In genomic region chrX:1909419-1910206, GRCh38 we compare ENCODE assay signal across 15 cellular contexts.
"Had no signal": no experiment of that assay in that cellular context is flagged by ENCODE, and none has a peak within 500 bp of the region (broad histone marks: within the 10 kb centered on the region; RNA-seq: fewer than 3 reads in every experiment).

No MANE protein-coding gene starts in this region.

- H3K4me3 ChIP-seq: coronary artery, gastrocnemius medialis, left ventricle myocardium inferior, suprapubic skin, upper lobe of left lung had no signal

- DNase-seq: activated CD4-positive, alpha-beta T cell treated with anti-CD3 and anti-CD28 coated beads, Interleukin-2, amount 10 ng/mL, durations not matched to agents 7 days and 5 days; activated CD8-positive, alpha-beta memory T cell treated with anti-CD3 and anti-CD28 coated beads for 24 hours; central memory CD4-positive, alpha-beta T cell; effector CD8-positive, alpha-beta T cell; gastrocnemius medialis; left ventricle myocardium inferior; stimulated activated CD4-positive, alpha-beta T cell treated with anti-CD3 and anti-CD28 coated beads, Interleukin-12 subunit alpha, Interleukin-12 subunit beta, amount 100 ng/mL, for 4 hours; stimulated activated naive CD4-positive, alpha-beta T cell treated with Interleukin-2 at 50 U/mL for 16 hours; upper lobe of left lung; WERI-Rb-1 had no signal

- H3K27me3 Mint-ChIP-seq: activated CD4-positive, alpha-beta T cell treated with anti-CD3 and anti-CD28 coated beads, Interleukin-2, amount 10 ng/mL, durations not matched to agents 7 days and 5 days had no signal

- H3K27ac Mint-ChIP-seq: activated CD4-positive, alpha-beta T cell treated with anti-CD3 and anti-CD28 coated beads, Interleukin-2, amount 10 ng/mL, durations not matched to agents 7 days and 5 days; activated naive CD4-positive, alpha-beta T cell treated with anti-CD3 and anti-CD28 coated beads, Interleukin-2, amount 50 U/mL, for 24 hours; activated T-helper 2 cell treated with anti-CD3 and anti-CD28 coated beads, Interferon-gamma antibody, Interleukin-2, Interleukin-4, amounts not matched to agents 10 μg/mL and 5 μg/mL and 100 μg/mL, durations not matched to agents 14 hours and 24 hours and 36 hours; nephron had no signal

- H3K36me3 ChIP-seq: gastrocnemius medialis, left ventricle myocardium inferior, suprapubic skin, upper lobe of left lung, WERI-Rb-1 had no signal

- H3K4me3 Mint-ChIP-seq: activated CD4-positive, alpha-beta T cell treated with anti-CD3 and anti-CD28 coated beads, Interleukin-2, amount 10 ng/mL, durations not matched to agents 7 days and 5 days; activated naive CD4-positive, alpha-beta T cell treated with anti-CD3 and anti-CD28 coated beads, Interleukin-2, amount 50 U/mL, for 24 hours; nephron had no signal

- H3K4me1 Mint-ChIP-seq: activated CD4-positive, alpha-beta T cell treated with anti-CD3 and anti-CD28 coated beads, Interleukin-2, amount 10 ng/mL, durations not matched to agents 7 days and 5 days; activated naive CD4-positive, alpha-beta T cell treated with anti-CD3 and anti-CD28 coated beads, Interleukin-2, amount 50 U/mL, for 24 hours; nephron had no signal

- H3K27ac ChIP-seq: coronary artery, gastrocnemius medialis, left ventricle myocardium inferior, suprapubic skin, upper lobe of left lung, WERI-Rb-1 had no signal

- H3K36me3 Mint-ChIP-seq: activated naive CD4-positive, alpha-beta T cell treated with anti-CD3 and anti-CD28 coated beads, Interleukin-2, amount 50 U/mL, for 24 hours had no signal

- H3K4me1 ChIP-seq: gastrocnemius medialis, left ventricle myocardium inferior, suprapubic skin, upper lobe of left lung had no signal

- H3K27me3 ChIP-seq: gastrocnemius medialis, suprapubic skin, upper lobe of left lung had no signal

- H3K9me3 Mint-ChIP-seq: activated CD4-positive, alpha-beta T cell treated with anti-CD3 and anti-CD28 coated beads, Interleukin-2, amount 10 ng/mL, durations not matched to agents 7 days and 5 days; activated naive CD4-positive, alpha-beta T cell treated with anti-CD3 and anti-CD28 coated beads, Interleukin-2, amount 50 U/mL, for 24 hours; activated T-helper 2 cell treated with anti-CD3 and anti-CD28 coated beads, Interferon-gamma antibody, Interleukin-2, Interleukin-4, amounts not matched to agents 10 μg/mL and 5 μg/mL and 100 μg/mL, durations not matched to agents 14 hours and 24 hours and 36 hours had no signal

- ATAC-seq: gastrocnemius medialis had no signal
